18 cellular contexts compared by ENCODE assay signal in the genomic region with DNA sequence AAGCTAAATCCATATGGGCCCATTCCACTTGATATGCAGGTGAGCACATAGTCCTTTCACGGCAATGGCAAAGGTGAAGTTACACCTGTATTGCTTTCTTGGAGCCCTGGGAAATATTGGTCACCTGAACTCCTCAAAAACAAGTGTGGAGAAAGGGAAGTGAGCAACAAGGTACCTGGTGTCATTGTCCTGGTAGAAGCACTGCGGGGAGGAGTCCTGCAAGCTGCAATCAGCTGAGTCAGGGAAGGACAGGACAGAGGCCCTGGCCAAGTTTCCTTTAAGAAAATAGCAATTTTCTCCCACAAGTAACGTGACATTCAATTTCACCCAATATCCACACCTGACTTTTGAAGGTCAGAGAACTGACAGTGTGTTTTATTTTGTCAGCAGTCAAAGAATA.
DNase-seq lines count a peak whose midpoint lies in the region; ATAC-seq and TF ChIP-seq lines count a peak whose summit lies in the region.
"Had no signal": no experiment of that assay in that cellular context is flagged by ENCODE, and none has a peak within 500 bp of the region (broad histone marks: within the 10 kb centered on the region; RNA-seq: fewer than 3 reads in every experiment).

No MANE protein-coding gene starts in this region.

- WGBS in right lobe of liver (ENCODE audit: insufficient coverage, low coverage, low lambda C conversion rate, missing lambda C conversion rate) = 25% methylated on average over 3 of the region's 3 CpGs

- H3K27me3 ChIP-seq in HL-60 (ENCODE audit: insufficient read depth, poor library complexity, severe bottlenecking) (no peaks in the 10 kb centered on the region), right lobe of liver (no peaks in the 10 kb centered on the region), neutrophil (no peaks in the 10 kb centered on the region)
- H3K27me3 ChIP-seq: BE2C; BLaER1 treated with 17β-estradiol and CSF1 and Interleukin-3, amounts not matched to agents 10 nM and 100 nM had no signal

- no peak for TF ChIP-seq CTCF in CD14-positive monocyte (IDR thresholded peaks at IDR 0.05)
- no peak for TF ChIP-seq CTCF in HL-60 (IDR thresholded peaks at IDR 0.05; ENCODE audit: insufficient read depth, low read length)
- no peak for TF ChIP-seq CTCF in right lobe of liver (IDR thresholded peaks at IDR 0.05)
- no peak for TF ChIP-seq CTCF in neutrophil (IDR thresholded peaks at IDR 0.05)

- peak; percentile 16 to 47 (median 30) for ATAC-seq in right lobe of liver
- no peak for ATAC-seq in HG02678 (IDR thresholded peaks at IDR 0.05; ENCODE audit: unreplicated experiment)
- no peak for ATAC-seq in HG02623 (IDR thresholded peaks at IDR 0.05; ENCODE audit: unreplicated experiment)
- ATAC-seq: HCT116 had no signal

- peaks cover 0 to 5% of the 10 kb centered on the region in 2 donors for H3K36me3 Mint-ChIP-seq in CD14-positive monocyte
- H3K36me3 Mint-ChIP-seq: CD4-positive, alpha-beta memory T cell had no signal

- H3K4me3 ChIP-seq in HL-60 (replicated peaks; ENCODE audit: insufficient read depth, low read length) (no peak overlapping the region), right lobe of liver (no peak overlapping the region), neutrophil (ENCODE audit: low read depth in 1 of 2, low read length in 1 of 2) (peak overlapping the region in 1 of 2 experiments; percentile 16)
- H3K4me3 ChIP-seq: BLaER1 treated with 17β-estradiol and CSF1 and Interleukin-3, amounts not matched to agents 10 nM and 100 nM had no signal

- peaks cover 5 to 13% (median 7%) of the 10 kb centered on the region in 7 donors for H3K9me3 Mint-ChIP-seq in CD14-positive monocyte

- intact Hi-C loops in CD14-positive monocyte (cut with micrococcal nuclease) (no loop called here), right lobe of liver (cut with DNase I) (no loop called here)

- H3K27ac ChIP-seq in HL-60 (replicated peaks) = peak overlapping the region; percentile 58
- H3K27ac ChIP-seq in right lobe of liver = peak overlapping the region in 2 of 3 donors; percentile 81 to 94
- H3K27ac ChIP-seq in neutrophil = peak overlapping the region; percentile 87
- H3K27ac ChIP-seq: BLaER1 treated with 17β-estradiol and CSF1 and Interleukin-3, amounts not matched to agents 10 nM and 100 nM had no signal

- H3K27me3 Mint-ChIP-seq in CD14-positive monocyte (ENCODE audit: low read depth in 3 of 3) = peaks cover 0 to 2% (median 1%) of the 10 kb centered on the region in 3 donors

- H3K4me1 Mint-ChIP-seq in CD14-positive monocyte = peaks cover 81% of the 10 kb centered on the region
- H3K4me1 Mint-ChIP-seq: CD4-positive, alpha-beta memory T cell had no signal

- H3K9me3 ChIP-seq in right lobe of liver (no peaks in the 10 kb centered on the region), neutrophil (no peaks in the 10 kb centered on the region)

- H3K4me3 Mint-ChIP-seq in CD14-positive monocyte = no peak overlapping the region
- H3K4me3 Mint-ChIP-seq: CD4-positive, alpha-beta memory T cell; H9 had no signal

- DNase-seq in CD14-positive monocyte (ENCODE audit: low spot score) (no peak), HL-60 (ENCODE audit: low read depth in 1 of 2, low spot score in 1 of 2) (no peak), right lobe of liver (no peak), HuH-7.5 (ENCODE audit: low spot score) (no peak)
- no peak for DNase-seq in central memory CD4-positive, alpha-beta T cell
- DNase-seq: AML-193; BE2C; Calu3; CD4-positive, alpha-beta memory T cell; COR-L47; DMS53; DMS79 treated with DMSO at 0.1 percent for 48 hours; H9 had no signal

- no peaks in the 10 kb centered on the region for H3K36me3 ChIP-seq in right lobe of liver
- no peaks in the 10 kb centered on the region for H3K36me3 ChIP-seq in neutrophil
- H3K36me3 ChIP-seq: BE2C had no signal

- peak; percentile 16 for TF ChIP-seq POLR2A in right lobe of liver (IDR thresholded peaks at IDR 0.05)

- peaks cover 0 to 65% (median 15%) of the 10 kb centered on the region in 4 donors for H3K4me1 ChIP-seq in right lobe of liver
- H3K4me1 ChIP-seq in neutrophil (ENCODE audit: control insufficient read depth in 1 of 2, insufficient read depth in 1 of 2, low read depth in 1 of 2, low read length in 1 of 2) = peaks cover 86 to 96% of the 10 kb centered on the region in 2 experiments
- H3K4me1 ChIP-seq: BLaER1 treated with 17β-estradiol and CSF1 and Interleukin-3, amounts not matched to agents 10 nM and 100 nM had no signal

- peak overlapping the region in 6 of 7 donors; percentile 71 to 85 (median 78) for H3K27ac Mint-ChIP-seq in CD14-positive monocyte
- H3K27ac Mint-ChIP-seq: CD4-positive, alpha-beta memory T cell; H9 had no signal

Comparison
In these comparisons a context has a peak if more than half of its experiments do, and no peak if none do; other contexts are left out.
1. ATAC-seq: peak in right lobe of liver (4 of 4); none in HG02678 (single experiment) and HG02623 (single experiment).
2. Peak in every context shown above with its lines, with median percentiles within 50 percentile points of each other: H3K27ac ChIP-seq.